Comparison of ENCODE assay signal across 8 cellular contexts in genomic region chr10:15097011-15097812, GRCh38. TPM values are rescaled to one million over a fixed set of nuclear protein-coding genes. Genes with fewer than 3 reads are reported as not detected.
DNase-seq lines count a peak whose midpoint lies in the region; ATAC-seq and TF ChIP-seq lines count a peak whose summit lies in the region.

TSS of gene RPP38 (plus strand) at chr10:15097355. CDS start at chr10:15103315, 5,960 bp downstream.

- ATAC-seq in GM21717 (IDR thresholded peaks at IDR 0.05; ENCODE audit: unreplicated experiment): peak; percentile 84

- H3K4me3 Mint-ChIP-seq in activated T-cell treated with anti-CD3 and anti-CD28 coated beads, Interleukin-2, amount 50 U/mL, for 24 hours: peak within 1 kb of the TSS; percentile 99

- H3K9ac ChIP-seq in mucosa of stomach (ENCODE audit: low read length): peak within 1 kb of the TSS; percentile 93

- no peaks in the 10 kb centered on the region for H3K9me3 ChIP-seq in esophagus (ENCODE audit: control insufficient read depth in 2 of 2, insufficient read depth in 1 of 2, low read depth in 1 of 2, low read length in 1 of 2)
- no peaks in the 10 kb centered on the region for H3K9me3 ChIP-seq in mucosa of stomach (ENCODE audit: control insufficient read depth, low read length)

- H3K4me3 ChIP-seq in Jurkat, Clone E6-1 (ENCODE audit: low read length): peak within 1 kb of the TSS; percentile 93
- H3K4me3 ChIP-seq in esophagus (ENCODE audit: low read depth in 1 of 2, low read length in 2 of 2): peak within 1 kb of the TSS; percentile 66 to 92
- peak within 1 kb of the TSS; percentile 64 for H3K4me3 ChIP-seq in mucosa of stomach (ENCODE audit: low read length)

- H3K4me1 ChIP-seq in esophagus (ENCODE audit: control insufficient read depth in 2 of 2, insufficient read depth in 2 of 2, low read length in 1 of 2): peaks cover 2 to 6% of the 10 kb centered on the region in 2 donors
- H3K4me1 ChIP-seq in mucosa of stomach (ENCODE audit: control insufficient read depth, insufficient read depth, low read length): peaks cover 15% of the 10 kb centered on the region

- H3K4me1 Mint-ChIP-seq in activated T-cell treated with anti-CD3 and anti-CD28 coated beads, Interleukin-2, amount 50 U/mL, for 24 hours (ENCODE audit: low read depth): peaks cover 34% of the 10 kb centered on the region

- H3K27me3 Mint-ChIP-seq in activated T-cell treated with anti-CD3 and anti-CD28 coated beads, Interleukin-2, amount 50 U/mL, for 24 hours: no peaks in the 10 kb centered on the region

- H3K27ac ChIP-seq in esophagus (ENCODE audit: low read depth in 2 of 2, low read length in 1 of 2): peak within 1 kb of the TSS; percentile 95 to 98

- H3K9me3 Mint-ChIP-seq in activated T-cell treated with anti-CD3 and anti-CD28 coated beads, Interleukin-2, amount 50 U/mL, for 24 hours: no peaks in the 10 kb centered on the region

- 0% methylated on average over 67 to 84 of the region's 84 CpGs for WGBS in esophagus, 2 donors

- H3K36me3 Mint-ChIP-seq in activated T-cell treated with anti-CD3 and anti-CD28 coated beads, Interleukin-2, amount 50 U/mL, for 24 hours (ENCODE audit: low read depth): peaks cover 37% of the 10 kb centered on the region

- H3K27ac Mint-ChIP-seq in activated T-cell treated with anti-CD3 and anti-CD28 coated beads, Interleukin-2, amount 50 U/mL, for 24 hours: peak within 1 kb of the TSS; percentile 99

- peak; percentile 96 for DNase-seq in DMS53 treated with DMSO at 0.1 percent for 48 hours (lab: John Stamatoyannopoulos, UW; ENCODE audit: unreplicated experiment)
- DNase-seq in Jurkat, Clone E6-1 (ENCODE audit: low read depth, low spot score): peak; percentile 89
- peak; percentile 97 for DNase-seq in activated T-cell treated with anti-CD3 and anti-CD28 coated beads, Interleukin-2, amount 50 U/mL, for 24 hours
- peak; percentile 99 for DNase-seq in stimulated activated CD8-positive, alpha-beta memory T cell treated with anti-CD3 and anti-CD28 coated beads, Interleukin-4, amount 100 ng/mL, for 48 hours

- H3K27me3 ChIP-seq in esophagus (ENCODE audit: control insufficient read depth in 1 of 2, insufficient read depth in 2 of 2, low read length in 2 of 2) (no peaks in the 10 kb centered on the region), mucosa of stomach (ENCODE audit: control insufficient read depth, insufficient read depth, low read length) (peaks cover under 1% of the 10 kb centered on the region)

- H3K36me3 ChIP-seq in esophagus (ENCODE audit: control insufficient read depth in 2 of 2, insufficient read depth in 2 of 2, low read length in 1 of 2): peaks cover 0 to 6% of the 10 kb centered on the region in 2 donors
- no peaks in the 10 kb centered on the region for H3K36me3 ChIP-seq in mucosa of stomach (ENCODE audit: control insufficient read depth, insufficient read depth, low read length)

TF ChIP-seq in PFSK-1, 5 proteins besides CTCF, POLR2A, EP300 and RAD21:
- TF ChIP-seq REST (IDR thresholded peaks at IDR 0.05; ENCODE audit: insufficient read depth in 1 of 2, low read depth in 2 of 2, low read length in 2 of 2) (peak in 1 of 2 experiments; percentile 45; a peak in 1 of 4 replicates), SIN3A (IDR thresholded peaks at IDR 0.05; ENCODE audit: borderline replicate concordance, insufficient read depth, low read length) (peak; percentile 60; the same call in 1 of the 2 replicates), TAF1 (IDR thresholded peaks at IDR 0.05; ENCODE audit: borderline replicate concordance, insufficient read depth, low read length) (peak; percentile 76; the same call in 1 of the 2 replicates), FOXP2 (optimal IDR thresholded peaks at IDR 0.05; ENCODE audit: borderline replicate concordance, extremely low read depth, extremely low read length, insufficient read depth) (peak; percentile 63), POLR2AphosphoS5 (IDR thresholded peaks at IDR 0.05; ENCODE audit: low read depth, low read length) (peak; percentile 93)

RNA-seq across cellular contexts. Expression of gene RPP38, which starts in this region (rescaled TPM):
- polyA plus RNA-seq in Jurkat, Clone E6-1 (2012; ENCODE audit: insufficient read depth, insufficient read length): 29.0 TPM
- polyA plus RNA-seq in PFSK-1 (2012; ENCODE audit: insufficient read length, low read depth): 32.8 TPM
- 10 to 100 TPM; 17.2 to 18.7 TPM for polyA plus RNA-seq in esophagus

Comparison
In these comparisons a context has a peak if more than half of its experiments do, and no peak if none do; other contexts are left out.
1. Peak in every context shown above with its lines: DNase-seq, ATAC-seq, H3K4me3 ChIP-seq and H3K27ac ChIP-seq.